Comparison of ENCODE assay signal across 19 cellular contexts in the genomic region with DNA sequence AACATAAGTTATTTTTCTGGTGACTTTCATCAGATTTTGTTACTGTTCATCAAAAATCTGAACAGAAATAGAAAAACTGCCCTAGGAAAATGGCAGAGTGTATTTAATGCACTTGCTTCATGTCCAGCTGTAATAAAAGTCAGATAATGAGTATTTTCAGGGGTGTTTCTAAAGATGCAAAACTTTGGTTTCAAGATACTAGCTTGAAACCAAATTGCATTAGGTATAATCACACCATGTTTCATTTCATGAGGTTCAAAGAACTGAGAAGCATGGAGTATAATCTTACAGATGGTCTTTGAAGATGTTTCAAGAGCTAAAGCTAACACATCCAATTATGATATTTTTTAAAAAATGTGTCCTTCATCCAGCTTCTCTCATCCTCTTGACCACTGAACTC.
DNase-seq lines count a peak whose midpoint lies in the region; ATAC-seq lines count a peak whose summit lies in the region.
"Had no signal": no experiment of that assay in that cellular context is flagged by ENCODE, and none has a peak within 500 bp of the region (broad histone marks: within the 10 kb centered on the region; RNA-seq: fewer than 3 reads in every experiment).

No MANE protein-coding gene starts in this region.

- ATAC-seq in GM18511 (IDR thresholded peaks at IDR 0.05; ENCODE audit: unreplicated experiment) (peak; percentile 50), GM21786 (IDR thresholded peaks at IDR 0.05; ENCODE audit: unreplicated experiment) (peak; percentile 45), HG03432 (IDR thresholded peaks at IDR 0.05; ENCODE audit: unreplicated experiment) (peak; percentile 39)

- no peak for DNase-seq in activated CD4-positive, alpha-beta T cell treated with anti-CD3 and anti-CD28 coated beads, Interleukin-2, amount 50 U/mL, for 4 hours
- DNase-seq in H4 (ENCODE audit: low spot score) (no peak), germinal center (ENCODE audit: low spot score) (no peak), HK-2 (ENCODE audit: unreplicated experiment) (no peak)
- DNase-seq: activated CD4-positive, alpha-beta memory T cell treated with anti-CD3 and anti-CD28 coated beads for 36 hours; activated T-cell treated with anti-CD3 and anti-CD28 coated beads, Interleukin-2, amount 50 U/mL, for 48 hours; CD4-positive, alpha-beta T cell; dorsolateral prefrontal cortex; esophagus squamous epithelium; head of caudate nucleus; islet precursor cell; NCI-H146; stimulated activated CD4-positive, alpha-beta T cell treated with anti-CD3 and anti-CD28 coated beads, Interleukin-2, amount 100 ng/mL, for 24 hours had no signal

- no peak overlapping the region for H3K9ac ChIP-seq in endocrine pancreas (ENCODE audit: control insufficient read depth, insufficient read depth, low read length)
- H3K9ac ChIP-seq: parathyroid adenoma had no signal

- H3K36me3 ChIP-seq in endocrine pancreas (ENCODE audit: control insufficient read depth, insufficient read depth, low read length) = no peaks in the 10 kb centered on the region
- H3K36me3 ChIP-seq: cardiac muscle cell, esophagus squamous epithelium had no signal

- H3K9me3 ChIP-seq in endocrine pancreas (ENCODE audit: control insufficient read depth, low read length) = no peaks in the 10 kb centered on the region
- H3K9me3 ChIP-seq: esophagus squamous epithelium had no signal

- H3K4me1 ChIP-seq in endocrine pancreas (ENCODE audit: control insufficient read depth, insufficient read depth, low read length) = peaks cover 55% of the 10 kb centered on the region
- H3K4me1 ChIP-seq: esophagus squamous epithelium had no signal

- H3K27me3 ChIP-seq in endocrine pancreas (ENCODE audit: control insufficient read depth, insufficient read depth, low read length) = no peaks in the 10 kb centered on the region
- H3K27me3 ChIP-seq: cardiac muscle cell, dorsolateral prefrontal cortex, esophagus squamous epithelium had no signal

- H3K4me3 ChIP-seq in endocrine pancreas (ENCODE audit: control insufficient read depth, insufficient read depth, low read length) = peak overlapping the region; percentile 74
- H3K4me3 ChIP-seq: cardiac muscle cell, esophagus squamous epithelium had no signal
